Comparison of ENCODE assay signal across 10 cellular contexts in genomic region chr5:113520429-113520828, GRCh38. TPM values are rescaled to one million over a fixed set of nuclear protein-coding genes. Genes with fewer than 3 reads are reported as not detected.
DNase-seq lines count a peak whose midpoint lies in the region; ATAC-seq and TF ChIP-seq lines count a peak whose summit lies in the region.
"Had no signal": no experiment of that assay in that cellular context is flagged by ENCODE, and none has a peak within 500 bp of the region (broad histone marks: within the 10 kb centered on the region; RNA-seq: fewer than 3 reads in every experiment).

No MANE protein-coding gene starts in this region.

- POLR2A ChIA-PET in activated naive CD8-positive, alpha-beta T cell treated with anti-CD3 and anti-CD28 coated beads, Interleukin-2, amount 10 ng/mL, durations not matched to agents 7 days and 5 days (lab: Charles Lee) = no interaction called here
- POLR2A ChIA-PET in HEK293T (lab: Yijun Ruan, JAX) = no interaction called here

- H3K27ac Mint-ChIP-seq in activated naive CD8-positive, alpha-beta T cell treated with anti-CD3 and anti-CD28 coated beads, Interleukin-2, amount 10 ng/mL, durations not matched to agents 7 days and 5 days = no peak overlapping the region
- H3K27ac Mint-ChIP-seq: activated T-helper 1 cell treated with anti-CD3 and anti-CD28 coated beads, Interleukin-12 subunit alpha, Interleukin-12 subunit beta, Interleukin-2, Interleukin-4 antibody, amounts not matched to agents 30 ng/mL and 10 ng/mL and 1 ng/mL, durations not matched to agents 14 hours and 24 hours and 36 hours had no signal

- no peak overlapping the region for H3K4me3 Mint-ChIP-seq in activated naive CD8-positive, alpha-beta T cell treated with anti-CD3 and anti-CD28 coated beads, Interleukin-2, amount 10 ng/mL, durations not matched to agents 7 days and 5 days
- H3K4me3 Mint-ChIP-seq: activated T-helper 1 cell treated with anti-CD3 and anti-CD28 coated beads, Interleukin-12 subunit alpha, Interleukin-12 subunit beta, Interleukin-2, Interleukin-4 antibody, amounts not matched to agents 30 ng/mL and 10 ng/mL and 1 ng/mL, durations not matched to agents 14 hours and 24 hours and 36 hours had no signal

- CTCF ChIA-PET in HEK293T (lab: Yijun Ruan, JAX) = interaction anchor here (0.6 kb wide), 1 partner anchor 92 kb away, joined by 3 read pairs; no protein-coding TSS in a partner anchor

- H3K36me3 Mint-ChIP-seq in activated naive CD8-positive, alpha-beta T cell treated with anti-CD3 and anti-CD28 coated beads, Interleukin-2, amount 10 ng/mL, durations not matched to agents 7 days and 5 days = peaks cover 32% of the 10 kb centered on the region

- peak; percentile 57 for ATAC-seq in GM19043 (IDR thresholded peaks at IDR 0.05; ENCODE audit: low read depth, unreplicated experiment)
- peak; percentile 76 for ATAC-seq in HG03045 (IDR thresholded peaks at IDR 0.05; ENCODE audit: unreplicated experiment)
- peak; percentile 31 for ATAC-seq in activated naive CD8-positive, alpha-beta T cell treated with anti-CD3 and anti-CD28 coated beads, Interleukin-2, amount 10 ng/mL, durations not matched to agents 7 days and 5 days (ENCODE audit: low read depth)

- H3K4me1 Mint-ChIP-seq in activated naive CD8-positive, alpha-beta T cell treated with anti-CD3 and anti-CD28 coated beads, Interleukin-2, amount 10 ng/mL, durations not matched to agents 7 days and 5 days = peaks cover 41% of the 10 kb centered on the region

- DNase-seq in EL (peak; percentile 60), HEK293T (ENCODE audit: extremely low spot score) (no peak), DMS114 treated with DMSO at 0.1 percent for 48 hours (lab: John Stamatoyannopoulos, UW; ENCODE audit: unreplicated experiment) (no peak), SIG-M5 treated with dmso at 0.1 percent for 504 hours (lab: John Stamatoyannopoulos, UW; ENCODE audit: unreplicated experiment) (no peak), GOT3 (lab: John Stamatoyannopoulos, UW) (no peak)
- no peak for DNase-seq in activated naive CD8-positive, alpha-beta T cell treated with anti-CD3 and anti-CD28 coated beads, Interleukin-2, amount 10 ng/mL, durations not matched to agents 7 days and 5 days
- DNase-seq: hippocampal formation had no signal

- no peaks in the 10 kb centered on the region for H3K9me3 Mint-ChIP-seq in activated naive CD8-positive, alpha-beta T cell treated with anti-CD3 and anti-CD28 coated beads, Interleukin-2, amount 10 ng/mL, durations not matched to agents 7 days and 5 days
- H3K9me3 Mint-ChIP-seq: activated T-helper 1 cell treated with anti-CD3 and anti-CD28 coated beads, Interleukin-12 subunit alpha, Interleukin-12 subunit beta, Interleukin-2, Interleukin-4 antibody, amounts not matched to agents 30 ng/mL and 10 ng/mL and 1 ng/mL, durations not matched to agents 14 hours and 24 hours and 36 hours had no signal

- H3K27me3 Mint-ChIP-seq in activated naive CD8-positive, alpha-beta T cell treated with anti-CD3 and anti-CD28 coated beads, Interleukin-2, amount 10 ng/mL, durations not matched to agents 7 days and 5 days = no peaks in the 10 kb centered on the region

TF ChIP-seq in HEK293T, 16 proteins besides CTCF, POLR2A, EP300 and RAD21:
- no peak for TF ChIP-seq ZNF384 (IDR thresholded peaks at IDR 0.05)
- TF ChIP-seq, protein P1, sequence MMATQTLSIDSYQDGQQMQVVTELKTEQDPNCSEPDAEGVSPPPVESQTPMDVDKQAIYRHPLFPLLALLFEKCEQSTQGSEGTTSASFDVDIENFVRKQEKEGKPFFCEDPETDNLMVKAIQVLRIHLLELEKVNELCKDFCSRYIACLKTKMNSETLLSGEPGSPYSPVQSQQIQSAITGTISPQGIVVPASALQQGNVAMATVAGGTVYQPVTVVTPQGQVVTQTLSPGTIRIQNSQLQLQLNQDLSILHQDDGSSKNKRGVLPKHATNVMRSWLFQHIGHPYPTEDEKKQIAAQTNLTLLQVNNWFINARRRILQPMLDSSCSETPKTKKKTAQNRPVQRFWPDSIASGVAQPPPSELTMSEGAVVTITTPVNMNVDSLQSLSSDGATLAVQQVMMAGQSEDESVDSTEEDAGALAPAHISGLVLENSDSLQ (IDR thresholded peaks at IDR 0.05) = no peak
- no peak for TF ChIP-seq FOXA1 (IDR thresholded peaks at IDR 0.05)
- no peak for TF ChIP-seq CTBP1 (IDR thresholded peaks at IDR 0.05; ENCODE audit: borderline replicate concordance)
- TF ChIP-seq FOXK2 (IDR thresholded peaks at IDR 0.05) = no peak
- no peak for TF ChIP-seq HDGF (IDR thresholded peaks at IDR 0.05; ENCODE audit: borderline replicate concordance)
- TF ChIP-seq SP1 (IDR thresholded peaks at IDR 0.05) = no peak
- TF ChIP-seq FOXM1 (IDR thresholded peaks at IDR 0.05; ENCODE audit: borderline replicate concordance) = no peak
- no peak for TF ChIP-seq NFRKB (IDR thresholded peaks at IDR 0.05)
- TF ChIP-seq SUZ12 (IDR thresholded peaks at IDR 0.05) = no peak

RNA-seq across cellular contexts. Expression of gene YTHDC2, which starts 6.9 kb away (rescaled TPM):
- 10 to 100 TPM; 37.7 to 37.9 TPM for total RNA-seq in activated naive CD8-positive, alpha-beta T cell treated with anti-CD3 and anti-CD28 coated beads, Interleukin-2, amount 10 ng/mL, durations not matched to agents 7 days and 5 days

RNA-seq across cellular contexts. Expression of gene MCC, which starts 32.2 kb away (rescaled TPM):
- 1 to 10 TPM; 3.8 to 4.4 TPM for total RNA-seq in activated naive CD8-positive, alpha-beta T cell treated with anti-CD3 and anti-CD28 coated beads, Interleukin-2, amount 10 ng/mL, durations not matched to agents 7 days and 5 days
